In the genomic region with DNA sequence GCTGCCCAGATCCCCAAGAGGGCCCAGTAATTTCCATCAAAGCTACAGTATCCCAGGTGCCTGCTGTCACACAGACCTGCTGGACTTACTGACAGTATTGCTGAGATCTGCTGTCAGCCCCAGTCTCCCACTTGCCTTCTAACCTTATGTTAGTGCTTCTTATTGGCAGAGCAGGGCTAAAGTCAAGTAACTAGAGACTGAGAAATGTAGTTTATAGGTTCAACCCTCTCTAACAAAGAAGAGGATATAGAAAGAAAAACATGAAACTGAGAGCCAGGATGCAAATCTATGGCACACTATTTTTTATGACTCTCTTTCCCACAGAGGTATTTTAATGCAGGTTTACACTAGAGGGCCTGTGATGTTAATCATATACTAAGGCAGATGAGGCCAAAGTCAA, we compare ENCODE assay signal across 21 cellular contexts.
"Had no signal": no experiment of that assay in that cellular context is flagged by ENCODE, and none has a peak within 500 bp of the region (broad histone marks: within the 10 kb centered on the region; RNA-seq: fewer than 3 reads in every experiment).

No MANE protein-coding gene starts in this region.

- ATAC-seq: left lobe of liver; natural killer cell treated with Interleukin-12 subunit alpha and Interleukin-12 subunit beta and Interleukin-15 and Interleukin-18, amount 100 ng/mL, for 72 hours; sciatic nerve; stimulated activated naive CD8-positive, alpha-beta T cell treated with anti-CD3 and anti-CD28 coated beads, Interleukin-15, amount 100 ng/mL, for 72 hours; upper lobe of right lung had no signal

- H3K4me3 ChIP-seq: dorsolateral prefrontal cortex, lung, smooth muscle cell, suprapubic skin, transverse colon, upper lobe of right lung, uterus had no signal

- H3K9me3 ChIP-seq: suprapubic skin, transverse colon, upper lobe of right lung, uterus had no signal

- H3K4me2 ChIP-seq: smooth muscle cell had no signal

- DNase-seq: dorsolateral prefrontal cortex; effector CD4-positive, alpha-beta T cell; head of caudate nucleus; kidney; naive B cell; stimulated activated CD4-positive, alpha-beta T cell treated with anti-CD3 and anti-CD28 coated beads, Interleukin-12 subunit alpha, Interleukin-12 subunit beta, amount 100 ng/mL, for 4 hours; stimulated activated CD4-positive, alpha-beta T cell treated with anti-CD3 and anti-CD28 coated beads, Interleukin-1b, Interleukin-23, amount 100 ng/mL, for 48 hours; stimulated activated CD4-positive, alpha-beta T cell treated with anti-CD3 and anti-CD28 coated beads, Interleukin-4, amount 100 ng/mL, for 1 hour; stimulated activated CD8-positive, alpha-beta memory T cell treated with anti-CD3 and anti-CD28 coated beads, Interleukin-4, amount 100 ng/mL, for 48 hours; stimulated activated naive CD4-positive, alpha-beta T cell; stimulated activated naive CD8-positive, alpha-beta T cell treated with anti-CD3 and anti-CD28 coated beads, Interleukin-15, amount 100 ng/mL, for 72 hours; transverse colon; upper lobe of right lung; uterus had no signal

- H3K4me1 ChIP-seq: parathyroid adenoma, suprapubic skin, transverse colon, upper lobe of right lung, uterus had no signal

- H2AFZ ChIP-seq: parathyroid adenoma had no signal

- H3K27me3 ChIP-seq: suprapubic skin, transverse colon, upper lobe of right lung, uterus had no signal

- H3K9ac ChIP-seq: parathyroid adenoma had no signal

- H3K36me3 ChIP-seq: suprapubic skin, transverse colon, upper lobe of right lung, uterus had no signal

- H3K79me2 ChIP-seq: parathyroid adenoma had no signal

- H3K27ac ChIP-seq: dorsolateral prefrontal cortex, parathyroid adenoma, suprapubic skin, transverse colon, upper lobe of right lung, uterus had no signal
